ENCODE assay signal across 11 cellular contexts in the genomic region with DNA sequence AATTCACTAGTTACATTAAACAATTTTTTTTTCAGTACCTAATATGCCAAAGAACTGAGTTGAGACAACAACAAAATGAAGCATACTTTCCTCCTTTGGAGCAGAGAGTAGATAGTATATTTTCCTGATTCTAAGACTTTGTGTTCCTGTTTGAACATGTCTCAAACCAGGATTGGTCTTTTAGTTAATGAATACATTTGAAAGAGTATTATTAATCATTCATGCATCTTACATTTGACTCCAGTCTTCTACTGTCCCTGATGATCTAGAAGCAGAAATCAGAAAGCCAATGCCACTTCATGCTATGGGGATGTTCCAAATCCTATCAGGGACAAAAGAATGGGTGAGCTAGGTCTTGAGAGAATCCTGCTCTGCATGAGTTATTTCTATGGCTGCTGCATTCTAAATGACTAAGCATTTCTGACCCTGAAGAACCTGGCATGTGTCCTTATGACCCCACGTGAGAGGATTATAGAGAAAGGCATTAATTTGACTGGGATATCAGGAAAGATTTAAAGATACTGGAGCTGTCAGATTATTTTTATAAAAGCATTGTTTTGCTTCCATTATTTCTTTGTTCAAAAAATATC. TPM values are rescaled to one million over a fixed set of nuclear protein-coding genes. Genes with fewer than 3 reads are reported as not detected.
DNase-seq lines count a peak whose midpoint lies in the region; ATAC-seq lines count a peak whose summit lies in the region.
"Had no signal": no experiment of that assay in that cellular context is flagged by ENCODE, and none has a peak within 500 bp of the region (broad histone marks: within the 10 kb centered on the region; RNA-seq: fewer than 3 reads in every experiment).

No MANE protein-coding gene starts in this region.

- H3K27ac ChIP-seq in KOPT-K1 (ENCODE audit: low read depth, low read length, poor library complexity, severe bottlenecking) = peak overlapping the region; percentile 91
- H3K27ac ChIP-seq: ovary had no signal

- H3K4me1 ChIP-seq in adipocyte (ENCODE audit: control insufficient read depth, insufficient read depth, low read length) = peaks cover 6% of the 10 kb centered on the region

- peaks cover 3% of the 10 kb centered on the region for H3K9me3 Mint-ChIP-seq in activated CD4-positive, alpha-beta T cell treated with anti-CD3 and anti-CD28 coated beads for 36 hours (ENCODE audit: low read depth)
- H3K9me3 Mint-ChIP-seq in naive thymus-derived CD8-positive, alpha-beta T cell = peaks cover 0 to 9% (median 0%) of the 10 kb centered on the region in 9 donors

- H3K9me3 ChIP-seq in KOPT-K1 (ENCODE audit: insufficient read depth, low read length, poor library complexity, severe bottlenecking) (no peaks in the 10 kb centered on the region), adipocyte (ENCODE audit: control insufficient read depth, low read length) (no peaks in the 10 kb centered on the region)
- H3K9me3 ChIP-seq: ovary had no signal

- H3K27me3 Mint-ChIP-seq in activated CD4-positive, alpha-beta T cell treated with anti-CD3 and anti-CD28 coated beads for 36 hours = no peaks in the 10 kb centered on the region
- H3K27me3 Mint-ChIP-seq in naive thymus-derived CD8-positive, alpha-beta T cell = no peaks in the 10 kb centered on the region

- H3K4me3 ChIP-seq in adipocyte (ENCODE audit: low read length) = no peak overlapping the region
- H3K4me3 ChIP-seq: ovary had no signal

- H3K36me3 Mint-ChIP-seq in activated CD4-positive, alpha-beta T cell treated with anti-CD3 and anti-CD28 coated beads for 36 hours (ENCODE audit: low read depth) = peaks cover 12% of the 10 kb centered on the region
- peaks cover 0 to 2% (median 0%) of the 10 kb centered on the region in 3 donors for H3K36me3 Mint-ChIP-seq in naive thymus-derived CD8-positive, alpha-beta T cell

- ATAC-seq in activated CD4-positive, alpha-beta T cell treated with anti-CD3 and anti-CD28 coated beads for 36 hours = no peak
- no peak for ATAC-seq in naive thymus-derived CD8-positive, alpha-beta T cell
- no peak for ATAC-seq in GM19023 (IDR thresholded peaks at IDR 0.05; ENCODE audit: unreplicated experiment)

- POLR2A ChIA-PET in activated CD4-positive, alpha-beta T cell treated with anti-CD3 and anti-CD28 coated beads for 36 hours (lab: Charles Lee) = no interaction called here
- POLR2A ChIA-PET in naive thymus-derived CD8-positive, alpha-beta T cell (lab: Charles Lee) = interaction anchor here (1.0 to 2.3 kb wide), 3 partner anchors 9 to 39 kb away, joined by 3 to 10 read pairs (median 5); partner anchors contain the start of gene MBNL1

- no peak overlapping the region for H3K9ac ChIP-seq in adipocyte (ENCODE audit: low read length)

- DNase-seq in activated CD4-positive, alpha-beta T cell treated with anti-CD3 and anti-CD28 coated beads for 36 hours = no peak
- DNase-seq in activated CD4-positive, alpha-beta T cell treated with anti-CD3 and anti-CD28 coated beads for 48 hours = no peak
- DNase-seq in adipocyte (ENCODE audit: low read depth) (peak; percentile 39), NCI-H2227 (lab: John Stamatoyannopoulos, UW; ENCODE audit: unreplicated experiment) (no peak), SIG-M5 treated with dmso at 0.1 percent for 504 hours (lab: John Stamatoyannopoulos, UW; ENCODE audit: unreplicated experiment) (no peak)
- DNase-seq in naive thymus-derived CD8-positive, alpha-beta T cell = no peak
- DNase-seq: activated gamma-delta T cell, NCI-H1417 treated with DMSO at 0.1 percent for 48 hours, ovary had no signal

- CTCF ChIA-PET in activated CD4-positive, alpha-beta T cell treated with anti-CD3 and anti-CD28 coated beads for 36 hours (lab: Charles Lee) = interaction anchor here (1.5 to 1.6 kb wide), 2 partner anchors 16 to 52 kb away, joined by 4 read pairs; no protein-coding TSS in a partner anchor

- H3K4me3 Mint-ChIP-seq in activated CD4-positive, alpha-beta T cell treated with anti-CD3 and anti-CD28 coated beads for 36 hours = no peak overlapping the region
- peak overlapping the region in 6 of 10 donors; percentile 25 to 69 (median 38) for H3K4me3 Mint-ChIP-seq in naive thymus-derived CD8-positive, alpha-beta T cell

- H3K36me3 ChIP-seq in KOPT-K1 (ENCODE audit: insufficient read depth, low read length) (no peaks in the 10 kb centered on the region), adipocyte (ENCODE audit: control insufficient read depth, insufficient read depth, low read length, severe bottlenecking) (no peaks in the 10 kb centered on the region)
- H3K36me3 ChIP-seq: ovary had no signal

- H3K27me3 ChIP-seq in adipocyte (replicated peaks; ENCODE audit: control insufficient read depth, insufficient read depth, low read length) = no peaks in the 10 kb centered on the region
- H3K27me3 ChIP-seq: ovary had no signal

- intact Hi-C loops in activated CD4-positive, alpha-beta T cell treated with anti-CD3 and anti-CD28 coated beads for 36 hours (cut with DNase I, micrococcal nuclease) = no loop called here

- H3K4me1 Mint-ChIP-seq in activated CD4-positive, alpha-beta T cell treated with anti-CD3 and anti-CD28 coated beads for 36 hours = peaks cover 83% of the 10 kb centered on the region
- peaks cover 29 to 78% (median 73%) of the 10 kb centered on the region in 4 donors for H3K4me1 Mint-ChIP-seq in naive thymus-derived CD8-positive, alpha-beta T cell

- H3K27ac Mint-ChIP-seq in activated CD4-positive, alpha-beta T cell treated with anti-CD3 and anti-CD28 coated beads for 36 hours = peak overlapping the region; percentile 37
- peak overlapping the region in 9 of 10 donors; percentile 24 to 91 (median 79) for H3K27ac Mint-ChIP-seq in naive thymus-derived CD8-positive, alpha-beta T cell

RNA-seq across cellular contexts. Expression of gene MBNL1, which starts 32.9 kb away (rescaled TPM):
- total RNA-seq in activated CD4-positive, alpha-beta T cell treated with anti-CD3 and anti-CD28 coated beads for 36 hours = 100 to 1,000 TPM; 317 to 481 TPM
- total RNA-seq in naive thymus-derived CD8-positive, alpha-beta T cell = 100 to 1,000 TPM; 419 to 423 TPM
- 100 to 1,000 TPM; 298 to 370 (median 331) TPM for polyA plus RNA-seq in naive thymus-derived CD8-positive, alpha-beta T cell
